Comparison of ENCODE assay signal across 6 cellular contexts in genomic region chr7:29662899-29663298, GRCh38.
DNase-seq lines count a peak whose midpoint lies in the region; ATAC-seq and TF ChIP-seq lines count a peak whose summit lies in the region.
"Not testable (repeated sequence)": the region's sequence is repeated elsewhere in the genome, so short reads cannot be mapped to it uniquely, and the experiment has no call there.

No MANE protein-coding gene starts in this region.

- CTCF ChIA-PET in HCT116 (lab: Charles Lee); PC-3 (lab: Charles Lee); MCF 10A (lab: Yijun Ruan, JAX): not testable (repeated sequence)

- H3K4me1 Mint-ChIP-seq in MCF 10A (ENCODE audit: insufficient read depth, unreplicated experiment) = peaks cover 17% of the 10 kb centered on the region

- H3K36me3 ChIP-seq in HCT116 (ENCODE audit: control insufficient read depth in 1 of 2, insufficient read depth in 2 of 2, low read length in 2 of 2); PC-3 (ENCODE audit: low read depth, low read length): not testable (repeated sequence)

- H3K27ac Mint-ChIP-seq in MCF 10A (ENCODE audit: low read depth, unreplicated experiment) = peak overlapping the region; percentile 55

- H3K4me3 ChIP-seq in HCT116 (replicated peaks in 1 of 2; ENCODE audit: low read depth in 1 of 2, low read length in 2 of 2); PC-3 (ENCODE audit: low read length): not testable (repeated sequence)

- H3K4me3 Mint-ChIP-seq in MCF 10A (ENCODE audit: unreplicated experiment) = not testable (repeated sequence)

- intact Hi-C loops in HCT116 (cut with micrococcal nuclease); PC-3 (cut with micrococcal nuclease); MCF 10A (cut with micrococcal nuclease): not testable (repeated sequence)

- H3K27me3 ChIP-seq in HCT116 (ENCODE audit: insufficient read depth, low read length); PC-3 (ENCODE audit: low read length): not testable (repeated sequence)

- RAD21 ChIA-PET in HCT116 (lab: Charles Lee; ENCODE audit: low non-redundant PET in 1 of 2, low total read pairs in 2 of 2, uncharacterized antibody in 2 of 2, unreplicated experiment in 2 of 2) = not testable (repeated sequence)

- H3K79me2 ChIP-seq in HCT116 (ENCODE audit: insufficient read depth, low read length); PC-3 (ENCODE audit: low read length): not testable (repeated sequence)

- H3K36me3 Mint-ChIP-seq in MCF 10A (ENCODE audit: insufficient read depth, unreplicated experiment) = not testable (repeated sequence)

- H4K20me1 ChIP-seq in HCT116 (ENCODE audit: insufficient read depth); PC-3 (ENCODE audit: low read length): not testable (repeated sequence)

- H3K9ac ChIP-seq in HCT116 (ENCODE audit: low read length); PC-3 (ENCODE audit: low read length): not testable (repeated sequence)

- ATAC-seq in HCT116 (peak; percentile 46; the same call in 1 of the 2 replicates), PC-3 (peak; percentile 71)

- not testable (repeated sequence) for H2AFZ ChIP-seq in HCT116 (ENCODE audit: low read depth, low read length, poor library complexity, severe bottlenecking); PC-3 (ENCODE audit: low read length)

- not testable (repeated sequence) for TF ChIP-seq RAD21 in HCT116 (IDR thresholded peaks at IDR 0.05; ENCODE audit: low read depth)

- H3K9me3 Mint-ChIP-seq in MCF 10A (ENCODE audit: unreplicated experiment) = not testable (repeated sequence)

- not testable (repeated sequence) for H3K9me2 ChIP-seq in HCT116 (ENCODE audit: insufficient read depth); PC-3 (replicated peaks; ENCODE audit: low read length)

- POLR2A ChIA-PET in HCT116 (lab: Charles Lee); PC-3 (lab: Charles Lee; ENCODE audit: unreplicated experiment): not testable (repeated sequence)
- POLR2A ChIA-PET in MCF 10A (lab: Yijun Ruan, JAX) = interaction anchor here (0.6 kb wide), 1 partner anchor 66 kb away, joined by 3 read pairs; no protein-coding TSS in a partner anchor

- TF ChIP-seq CTCF in HCT116 (IDR thresholded peaks at IDR 0.05 in 2 of 3, conservative IDR thresholded peaks at IDR 0.05 in 1 of 3; ENCODE audit: borderline replicate concordance in 1 of 3, insufficient read depth in 1 of 3, low read depth in 2 of 3, low read length in 2 of 3); PC-3 (conservative IDR thresholded peaks at IDR 0.05; ENCODE audit: low read depth, low read length); MCF 10A (IDR thresholded peaks at IDR 0.05; ENCODE audit: unreplicated experiment): not testable (repeated sequence)

- H3K27me3 Mint-ChIP-seq in MCF 10A (ENCODE audit: insufficient read depth, unreplicated experiment) = not testable (repeated sequence)

- not testable (repeated sequence) for H3K27ac ChIP-seq in HCT116 (ENCODE audit: low read depth, low read length); PC-3 (ENCODE audit: low read length)

- H3K4me2 ChIP-seq in HCT116 (ENCODE audit: low read length) = peak overlapping the region; percentile 17; the same call in 1 of the 2 replicates
- not testable (repeated sequence) for H3K4me2 ChIP-seq in PC-3 (ENCODE audit: low read length)

- H3K9me3 ChIP-seq in HCT116 (ENCODE audit: control insufficient read depth in 1 of 2, insufficient read depth in 1 of 2, low read depth in 1 of 2, low read length in 2 of 2); PC-3 (ENCODE audit: low read length): not testable (repeated sequence)

- H3K4me1 ChIP-seq in HCT116 (ENCODE audit: control insufficient read depth in 1 of 2, insufficient read depth in 2 of 2, low read length in 2 of 2); PC-3 (ENCODE audit: insufficient read depth, low read length): not testable (repeated sequence)

- DNase-seq in DMS53 treated with DMSO at 0.1 percent for 48 hours (lab: John Stamatoyannopoulos, UW; ENCODE audit: unreplicated experiment) (peak; percentile 7), PC-3 (peak; percentile 39), RPMI7951 (ENCODE audit: low read depth) (peak; percentile 71), MCF 10A (ENCODE audit: unreplicated experiment) (peak; percentile 11), kidney tubule cell (ENCODE audit: low spot score) (peak; percentile 77)
- DNase-seq in HCT116 (ENCODE audit: low read depth, low spot score) = not testable (repeated sequence)

- H3F3A ChIP-seq in PC-3 (ENCODE audit: low read length, unreplicated experiment) = not testable (repeated sequence)

- not testable (repeated sequence) for TF ChIP-seq POLR2A in HCT116 (IDR thresholded peaks at IDR 0.05; ENCODE audit: borderline replicate concordance, extremely low read depth, insufficient read depth, insufficient read length)

- BruUV-seq in HCT116 (replicated peaks; lab: Mats Ljungman, UMichigan); PC-3 (replicated peaks; lab: Mats Ljungman, UMichigan); MCF 10A (replicated peaks; lab: Mats Ljungman, UMichigan): not testable (repeated sequence)

TF ChIP-seq in HCT116, 20 proteins besides CTCF, POLR2A, EP300 and RAD21:
- TF ChIP-seq FOSL1 (IDR thresholded peaks at IDR 0.05; ENCODE audit: low read depth) = 0 out of 2 replicates have a peak, but pooled peaks have one; percentile 31
